In genomic region chr5:119680080-119680479, GRCh38 we compare ENCODE assay signal across 44 cellular contexts. TPM values are rescaled to one million over a fixed set of nuclear protein-coding genes. Genes with fewer than 3 reads are reported as not detected.
"Had no signal": no experiment of that assay in that cellular context is flagged by ENCODE, and none has a peak within 500 bp of the region (broad histone marks: within the 10 kb centered on the region; RNA-seq: fewer than 3 reads in every experiment).

No MANE protein-coding gene starts in this region.

- H3K27ac Mint-ChIP-seq: activated naive CD4-positive, alpha-beta T cell treated with anti-CD3 and anti-CD28 coated beads for 36 hours; activated naive CD4-positive, alpha-beta T cell treated with anti-CD3 and anti-CD28 coated beads, Interleukin-2, amount 10 ng/mL, durations not matched to agents 7 days and 5 days; activated naive CD4-positive, alpha-beta T cell treated with anti-CD3 and anti-CD28 coated beads, Interleukin-2, amount 50 U/mL, for 24 hours; activated naive CD4-positive, alpha-beta T cell treated with anti-CD3 and anti-CD28 coated beads, Interleukin-2, amount 50 U/mL, for 72 hours; activated naive CD8-positive, alpha-beta T cell; activated naive CD8-positive, alpha-beta T cell treated with anti-CD3 and anti-CD28 coated beads for 36 hours; activated naive CD8-positive, alpha-beta T cell treated with anti-CD3 and anti-CD28 coated beads, Interleukin-2, amount 10 ng/mL, durations not matched to agents 7 days and 5 days; activated naive CD8-positive, alpha-beta T cell treated with anti-CD3 and anti-CD28 coated beads, Interleukin-2, amount 50 U/mL, for 24 hours; activated T-cell treated with anti-CD3 and anti-CD28 coated beads, Interleukin-2, amount 50 U/mL, for 24 hours; activated T-cell treated with anti-CD3 and anti-CD28 coated beads, Interleukin-2, amount 50 U/mL, for 72 hours; activated T-helper 1 cell treated with anti-CD3 and anti-CD28 coated beads, Interleukin-12 subunit alpha, Interleukin-12 subunit beta, Interleukin-2, Interleukin-4 antibody, amounts not matched to agents 30 ng/mL and 10 ng/mL and 1 ng/mL, durations not matched to agents 14 hours and 24 hours and 36 hours; activated T-helper 17 cell treated with anti-CD3 and anti-CD28 coated beads, Interleukin-2, amount 50 U/mL, for 72 hours; activated T-helper 2 cell treated with anti-CD3 and anti-CD28 coated beads, Interferon-gamma antibody, Interleukin-2, Interleukin-4, amounts not matched to agents 10 μg/mL and 5 μg/mL and 100 μg/mL, durations not matched to agents 14 hours and 24 hours and 36 hours; brain had no signal

- H3K4me3 ChIP-seq: adrenal gland, ascending aorta, breast epithelium, cardiac muscle cell had no signal

- H3K27me3 ChIP-seq: adrenal gland, ascending aorta, brain microvascular endothelial cell, breast epithelium, cardiac muscle cell had no signal

- H3K9me3 ChIP-seq: adrenal gland, ascending aorta, breast epithelium had no signal

- H3K4me3 Mint-ChIP-seq: activated naive CD4-positive, alpha-beta T cell treated with anti-CD3 and anti-CD28 coated beads for 36 hours; activated naive CD4-positive, alpha-beta T cell treated with anti-CD3 and anti-CD28 coated beads, Interleukin-2, amount 10 ng/mL, durations not matched to agents 7 days and 5 days; activated naive CD4-positive, alpha-beta T cell treated with anti-CD3 and anti-CD28 coated beads, Interleukin-2, amount 50 U/mL, for 24 hours; activated naive CD8-positive, alpha-beta T cell; activated naive CD8-positive, alpha-beta T cell treated with anti-CD3 and anti-CD28 coated beads for 36 hours; activated naive CD8-positive, alpha-beta T cell treated with anti-CD3 and anti-CD28 coated beads, Interleukin-2, amount 10 ng/mL, durations not matched to agents 7 days and 5 days; activated naive CD8-positive, alpha-beta T cell treated with anti-CD3 and anti-CD28 coated beads, Interleukin-2, amount 50 U/mL, for 24 hours; activated T-cell treated with anti-CD3 and anti-CD28 coated beads, Interleukin-2, amount 50 U/mL, for 24 hours; activated T-cell treated with anti-CD3 and anti-CD28 coated beads, Interleukin-2, amount 50 U/mL, for 4 hours; activated T-cell treated with anti-CD3 and anti-CD28 coated beads, Interleukin-2, amount 50 U/mL, for 72 hours; activated T-helper 1 cell treated with anti-CD3 and anti-CD28 coated beads, Interleukin-12 subunit alpha, Interleukin-12 subunit beta, Interleukin-2, Interleukin-4 antibody, amounts not matched to agents 30 ng/mL and 10 ng/mL and 1 ng/mL, durations not matched to agents 14 hours and 24 hours and 36 hours; activated T-helper 17 cell treated with anti-CD3 and anti-CD28 coated beads, Interleukin-2, amount 50 U/mL, for 72 hours; brain; central memory CD8-positive, alpha-beta T cell had no signal

- H3K36me3 ChIP-seq: adrenal gland, ascending aorta, brain microvascular endothelial cell, breast epithelium, cardiac muscle cell had no signal

- FAIRE-seq: astrocyte, bronchial epithelial cell had no signal

- H3K9me3 Mint-ChIP-seq: activated T-cell treated with anti-CD3 and anti-CD28 coated beads, Interleukin-2, amount 50 U/mL, for 24 hours; activated T-helper 2 cell treated with anti-CD3 and anti-CD28 coated beads, Interferon-gamma antibody, Interleukin-2, Interleukin-4, amounts not matched to agents 10 μg/mL and 5 μg/mL and 100 μg/mL, durations not matched to agents 14 hours and 24 hours and 36 hours had no signal

- H3K4me1 ChIP-seq: adrenal gland, ascending aorta, breast epithelium had no signal

- DNase-seq: activated effector memory CD4-positive, alpha-beta T cell treated with anti-CD3 and anti-CD28 coated beads, Interleukin-2, amount 50 U/mL, for 16 hours; activated effector memory CD4-positive, alpha-beta T cell treated with Interleukin-2 at 50 U/mL for 16 hours; activated gamma-delta T cell; activated gamma-delta T cell treated with Interleukin-2 at 50 U/mL for 16 hours; activated naive CD4-positive, alpha-beta T cell; activated naive CD4-positive, alpha-beta T cell treated with anti-CD3 and anti-CD28 coated beads for 36 hours; activated naive CD4-positive, alpha-beta T cell treated with anti-CD3 and anti-CD28 coated beads, Interleukin-2, amount 10 ng/mL, durations not matched to agents 7 days and 5 days; activated naive CD4-positive, alpha-beta T cell treated with anti-CD3 and anti-CD28 coated beads, Interleukin-2, amount 50 U/mL, for 16 hours; activated naive CD4-positive, alpha-beta T cell treated with Interleukin-2 at 50 U/mL for 16 hours; activated naive CD8-positive, alpha-beta T cell treated with anti-CD3 and anti-CD28 coated beads for 36 hours; activated naive CD8-positive, alpha-beta T cell treated with anti-CD3 and anti-CD28 coated beads, Interleukin-2, amount 10 ng/mL, durations not matched to agents 7 days and 5 days; activated naive CD8-positive, alpha-beta T cell treated with anti-CD3 and anti-CD28 coated beads, Interleukin-2, amount 50 U/mL, for 24 hours; activated T-cell treated with anti-CD3 and anti-CD28 coated beads for 4 hours; activated T-cell treated with anti-CD3 and anti-CD28 coated beads, Interleukin-2, amount 50 U/mL, for 1 hour; activated T-cell treated with anti-CD3 and anti-CD28 coated beads, Interleukin-2, amount 50 U/mL, for 24 hours; activated T-cell treated with anti-CD3 and anti-CD28 coated beads, Interleukin-2, amount 50 U/mL, for 4 hours; activated T-cell treated with anti-CD3 and anti-CD28 coated beads, Interleukin-2, amount 50 U/mL, for 48 hours; activated T-cell treated with anti-CD3 and anti-CD28 coated beads, Interleukin-2, amount 50 U/mL, for 72 hours; adrenal gland; amniotic stem cell; amygdala; anterior cingulate cortex; aorta; brain microvascular endothelial cell; caudate nucleus; central memory CD4-positive, alpha-beta T cell; cerebellar nuclear complex had no signal

- ATAC-seq: activated naive CD4-positive, alpha-beta T cell treated with anti-CD3 and anti-CD28 coated beads, Interleukin-2, amount 50 U/mL, for 72 hours; activated naive CD8-positive, alpha-beta T cell treated with anti-CD3 and anti-CD28 coated beads, Interleukin-2, amount 50 U/mL, for 24 hours; activated T-cell treated with anti-CD3 and anti-CD28 coated beads, Interleukin-2, amount 50 U/mL, for 4 hours; activated T-cell treated with anti-CD3 and anti-CD28 coated beads, Interleukin-2, amount 50 U/mL, for 72 hours; activated T-helper 17 cell treated with anti-CD3 and anti-CD28 coated beads, Interleukin-2, amount 50 U/mL, for 72 hours had no signal

- H3K27me3 Mint-ChIP-seq: activated naive CD4-positive, alpha-beta T cell treated with anti-CD3 and anti-CD28 coated beads, Interleukin-2, amount 10 ng/mL, durations not matched to agents 7 days and 5 days; activated naive CD8-positive, alpha-beta T cell treated with anti-CD3 and anti-CD28 coated beads, Interleukin-2, amount 10 ng/mL, durations not matched to agents 7 days and 5 days; activated naive CD8-positive, alpha-beta T cell treated with anti-CD3 and anti-CD28 coated beads, Interleukin-2, amount 50 U/mL, for 24 hours; activated T-cell treated with anti-CD3 and anti-CD28 coated beads, Interleukin-2, amount 50 U/mL, for 24 hours; central memory CD8-positive, alpha-beta T cell had no signal

- H3K36me3 Mint-ChIP-seq: activated naive CD4-positive, alpha-beta T cell treated with anti-CD3 and anti-CD28 coated beads, Interleukin-2, amount 10 ng/mL, durations not matched to agents 7 days and 5 days; activated naive CD4-positive, alpha-beta T cell treated with anti-CD3 and anti-CD28 coated beads, Interleukin-2, amount 50 U/mL, for 24 hours; activated naive CD4-positive, alpha-beta T cell treated with anti-CD3 and anti-CD28 coated beads, Interleukin-2, amount 50 U/mL, for 72 hours; activated naive CD8-positive, alpha-beta T cell; activated naive CD8-positive, alpha-beta T cell treated with anti-CD3 and anti-CD28 coated beads for 36 hours; activated naive CD8-positive, alpha-beta T cell treated with anti-CD3 and anti-CD28 coated beads, Interleukin-2, amount 10 ng/mL, durations not matched to agents 7 days and 5 days; brain had no signal

- H3K4me1 Mint-ChIP-seq: activated naive CD4-positive, alpha-beta T cell treated with anti-CD3 and anti-CD28 coated beads, Interleukin-2, amount 10 ng/mL, durations not matched to agents 7 days and 5 days; activated naive CD4-positive, alpha-beta T cell treated with anti-CD3 and anti-CD28 coated beads, Interleukin-2, amount 50 U/mL, for 24 hours; activated naive CD8-positive, alpha-beta T cell treated with anti-CD3 and anti-CD28 coated beads for 36 hours; activated naive CD8-positive, alpha-beta T cell treated with anti-CD3 and anti-CD28 coated beads, Interleukin-2, amount 10 ng/mL, durations not matched to agents 7 days and 5 days; activated naive CD8-positive, alpha-beta T cell treated with anti-CD3 and anti-CD28 coated beads, Interleukin-2, amount 50 U/mL, for 24 hours; activated T-helper 17 cell treated with anti-CD3 and anti-CD28 coated beads, Interleukin-2, amount 50 U/mL, for 72 hours; brain; central memory CD8-positive, alpha-beta T cell had no signal

- H3K27ac ChIP-seq: adrenal gland, ascending aorta, brain microvascular endothelial cell, breast epithelium, cardiac muscle cell had no signal

RNA-seq across cellular contexts. Expression of gene FAM170A, which starts 50.7 kb away (rescaled TPM):
- total RNA-seq: activated naive CD4-positive, alpha-beta T cell treated with anti-CD3 and anti-CD28 coated beads for 36 hours; activated naive CD4-positive, alpha-beta T cell treated with anti-CD3 and anti-CD28 coated beads, Interleukin-2, amount 50 U/mL, for 72 hours; activated naive CD8-positive, alpha-beta T cell treated with anti-CD3 and anti-CD28 coated beads for 36 hours; activated naive CD8-positive, alpha-beta T cell treated with anti-CD3 and anti-CD28 coated beads, Interleukin-2, amount 10 ng/mL, durations not matched to agents 7 days and 5 days; activated T-cell treated with anti-CD3 and anti-CD28 coated beads, Interleukin-2, amount 50 U/mL, for 4 hours; activated T-cell treated with anti-CD3 and anti-CD28 coated beads, Interleukin-2, amount 50 U/mL, for 72 hours; activated T-helper 1 cell treated with anti-CD3 and anti-CD28 coated beads, Interleukin-12 subunit alpha, Interleukin-12 subunit beta, Interleukin-2, Interleukin-4 antibody, amounts not matched to agents 30 ng/mL and 10 ng/mL and 1 ng/mL, durations not matched to agents 14 hours and 24 hours and 36 hours; activated T-helper 17 cell treated with anti-CD3 and anti-CD28 coated beads, Interleukin-2, amount 50 U/mL, for 72 hours; activated T-helper 2 cell treated with anti-CD3 and anti-CD28 coated beads, Interferon-gamma antibody, Interleukin-2, Interleukin-4, amounts not matched to agents 10 μg/mL and 5 μg/mL and 100 μg/mL, durations not matched to agents 14 hours and 24 hours and 36 hours; adrenal gland; aorta; ascending aorta; astrocyte; bronchial epithelial cell; cardiac muscle cell; cardiac septum; cerebellum; chondrocyte had no signal
- polyA plus RNA-seq: adipose tissue, cardiac muscle cell had no signal
